In the genomic region with DNA sequence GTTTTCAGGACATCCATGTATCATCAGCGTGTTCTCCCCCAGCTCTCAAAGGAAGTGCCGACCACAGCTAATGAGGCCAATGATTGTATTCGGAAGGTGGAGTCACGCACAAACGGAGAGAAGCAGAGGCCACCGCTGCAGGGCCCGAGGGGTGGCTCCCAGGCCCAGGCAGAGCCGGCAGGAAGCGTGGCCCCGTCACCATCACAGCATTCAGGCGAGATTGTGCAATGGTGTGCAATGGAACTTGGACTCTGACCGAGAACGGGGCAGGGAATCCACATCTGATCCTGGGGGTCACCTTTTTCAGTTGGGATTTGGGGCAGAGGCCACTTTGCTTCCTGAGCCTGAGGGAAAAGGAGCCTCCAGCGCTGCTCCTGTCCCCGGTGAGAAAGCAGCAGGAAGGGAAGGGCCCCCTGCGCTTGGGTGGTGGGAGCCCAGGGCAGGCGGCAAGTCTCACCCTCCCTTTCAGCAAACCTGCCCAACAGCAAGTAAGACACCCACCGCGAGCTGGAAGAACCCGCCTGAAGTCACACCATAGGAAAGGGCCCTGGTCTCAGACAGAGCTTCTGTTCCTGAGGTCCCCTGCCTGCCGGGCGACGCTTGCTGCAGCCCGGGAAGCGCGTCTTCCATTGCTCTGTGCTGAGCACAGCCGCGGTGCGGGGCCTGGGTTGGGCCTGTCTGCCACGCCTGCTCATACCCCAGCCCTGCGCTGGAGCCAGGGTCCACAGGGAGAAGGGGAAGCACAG, we compare ENCODE assay signal across 21 cellular contexts.
DNase-seq lines count a peak whose midpoint lies in the region; ATAC-seq, FAIRE-seq and TF ChIP-seq lines count a peak whose summit lies in the region.
"Had no signal": no experiment of that assay in that cellular context is flagged by ENCODE, and none has a peak within 500 bp of the region (broad histone marks: within the 10 kb centered on the region; RNA-seq: fewer than 3 reads in every experiment).

No MANE protein-coding gene starts in this region.

- TF ChIP-seq CTCF in right atrium auricular region (IDR thresholded peaks at IDR 0.05), result no peak
- TF ChIP-seq CTCF in H1 (IDR thresholded peaks at IDR 0.05; ENCODE audit: control extremely low read depth in 1 of 3, insufficient read depth in 1 of 3, low read depth in 1 of 3, low read length in 3 of 3), result no peak
- TF ChIP-seq CTCF in lower lobe of right lung (IDR thresholded peaks at IDR 0.05), result no peak

- DNase-seq in right atrium auricular region (ENCODE audit: low spot score), result peak; percentile 40
- DNase-seq in right cardiac atrium, result no peak
- peak in 1 of 2 experiments; percentile 39 for DNase-seq in H1 (ENCODE audit: low read depth in 1 of 2, low spot score in 2 of 2)
- DNase-seq in mesenteric fat pad (ENCODE audit: low spot score), result peak; percentile 87
- DNase-seq in NCI-H345 (lab: John Stamatoyannopoulos, UW), result no peak
- DNase-seq in GM23248, result no peak
- DNase-seq in lower lobe of right lung, result no peak
- no peak for DNase-seq in activated CD4-positive, alpha-beta T cell treated with anti-CD3 and anti-CD28 coated beads, Interleukin-2, amount 10 ng/mL, durations not matched to agents 24 days and 14 days
- DNase-seq: 8988T; CD8-positive, alpha-beta T cell; DMS79; NCI-H1417; NCI-H187 treated with DMSO at 0.1 percent for 48 hours; NCI-H446 treated with DMSO at 0.1 percent for 48 hours; NCI-H748 treated with DMSO at 0.1 percent for 48 hours; T-cell had no signal

- in situ Hi-C loops in GM23248 (cut with MboI), result no loop called here

- intact Hi-C loops in right cardiac atrium (cut with DNase I), result no loop called here
- intact Hi-C loops in lower lobe of right lung (cut with DNase I), result no loop called here
- intact Hi-C loops in activated CD4-positive, alpha-beta T cell treated with anti-CD3 and anti-CD28 coated beads, Interleukin-2, amount 10 ng/mL, durations not matched to agents 24 days and 14 days (cut with micrococcal nuclease), result no loop called here

- H4K20me1 ChIP-seq in H1 (replicated peaks in 1 of 2; ENCODE audit: control insufficient read depth in 1 of 2, insufficient read depth in 2 of 2, low read length in 2 of 2) (no peaks in the 10 kb centered on the region), GM23248 (ENCODE audit: insufficient read depth) (no peaks in the 10 kb centered on the region)
- H4K20me1 ChIP-seq: BLaER1 had no signal

- H3K4me2 ChIP-seq in H1 (ENCODE audit: insufficient read depth in 1 of 2, low read depth in 2 of 2, low read length in 2 of 2) (no peak overlapping the region), GM23248 (ENCODE audit: unreplicated experiment) (no peak overlapping the region)
- H3K4me2 ChIP-seq: BLaER1 had no signal

- H3K27me3 ChIP-seq in right atrium auricular region (no peaks in the 10 kb centered on the region), right cardiac atrium (ENCODE audit: control insufficient read depth, insufficient read depth) (no peaks in the 10 kb centered on the region), H1 (replicated peaks in 1 of 4; ENCODE audit: control insufficient read depth in 3 of 4, extremely low read depth in 1 of 4, insufficient read depth in 3 of 4, low read length in 3 of 4) (no peaks in the 10 kb centered on the region; a peak in 1 of 7 replicates), GM23248 (replicated peaks; ENCODE audit: insufficient read depth) (no peaks in the 10 kb centered on the region), lower lobe of right lung (ENCODE audit: low read depth) (no peaks in the 10 kb centered on the region)
- H3K27me3 ChIP-seq: BLaER1 had no signal

- no peaks in the 10 kb centered on the region for H3K9me3 Mint-ChIP-seq in activated CD4-positive, alpha-beta T cell treated with anti-CD3 and anti-CD28 coated beads, Interleukin-2, amount 10 ng/mL, durations not matched to agents 24 days and 14 days
- H3K9me3 Mint-ChIP-seq: CD8-positive, alpha-beta T cell; IgD-negative memory B cell; T-cell had no signal

- TF ChIP-seq EP300 in H1 (IDR thresholded peaks at IDR 0.05; ENCODE audit: borderline replicate concordance in 1 of 2, low read depth in 2 of 2, low read length in 2 of 2), result no peak

- H2AK5ac ChIP-seq in H1 (ENCODE audit: low read depth, low read length), result no peak overlapping the region

- H3K79me2 ChIP-seq in H1 (ENCODE audit: control insufficient read depth in 1 of 2, insufficient read depth in 2 of 2, low read length in 2 of 2) (no peaks in the 10 kb centered on the region), GM23248 (ENCODE audit: insufficient read depth) (no peaks in the 10 kb centered on the region)

- no peak overlapping the region for H3K9ac ChIP-seq in H1 (replicated peaks in 1 of 4; ENCODE audit: extremely low read depth in 1 of 4, low read depth in 3 of 4, low read length in 3 of 4)
- no peak overlapping the region for H3K9ac ChIP-seq in GM23248
- H3K9ac ChIP-seq: BLaER1 had no signal

- POLR2A ChIA-PET in H1 (lab: Charles Lee; ENCODE audit: partially characterized antibody), result no interaction called here

- H3K79me1 ChIP-seq in H1 (ENCODE audit: low read depth, low read length), result no peaks in the 10 kb centered on the region

- H3K36me3 Mint-ChIP-seq in activated CD4-positive, alpha-beta T cell treated with anti-CD3 and anti-CD28 coated beads, Interleukin-2, amount 10 ng/mL, durations not matched to agents 24 days and 14 days (ENCODE audit: low read depth), result no peaks in the 10 kb centered on the region
- H3K36me3 Mint-ChIP-seq: CD8-positive, alpha-beta T cell; IgD-negative memory B cell; T-cell had no signal

- H2AFZ ChIP-seq in H1 (ENCODE audit: low read length), result no peak overlapping the region
- no peak overlapping the region for H2AFZ ChIP-seq in GM23248

- H3K27ac Mint-ChIP-seq in activated CD4-positive, alpha-beta T cell treated with anti-CD3 and anti-CD28 coated beads, Interleukin-2, amount 10 ng/mL, durations not matched to agents 24 days and 14 days, result no peak overlapping the region
- H3K27ac Mint-ChIP-seq: CD8-positive, alpha-beta T cell; IgD-negative memory B cell; T-cell had no signal

- H3K56ac ChIP-seq in H1 (replicated peaks; ENCODE audit: insufficient read length, low read depth, low read length), result no peak overlapping the region

- no peak for FAIRE-seq in H1 (lab: Jason Lieb, UNC)
- FAIRE-seq: G401.6 had no signal

- H3K23ac ChIP-seq in H1 (ENCODE audit: insufficient read length), result no peak overlapping the region

- no peak overlapping the region for H2BK20ac ChIP-seq in H1 (ENCODE audit: low read length)

- H2BK120ac ChIP-seq in H1 (replicated peaks; ENCODE audit: low read depth, low read length), result no peak overlapping the region

- no peaks in the 10 kb centered on the region for H3K36me3 ChIP-seq in right atrium auricular region
- no peaks in the 10 kb centered on the region for H3K36me3 ChIP-seq in H1 (ENCODE audit: control insufficient read depth in 2 of 4, insufficient read depth in 4 of 4, low read length in 3 of 4)
- no peaks in the 10 kb centered on the region for H3K36me3 ChIP-seq in GM23248 (ENCODE audit: low read depth)
- H3K36me3 ChIP-seq in lower lobe of right lung, result no peaks in the 10 kb centered on the region
- H3K36me3 ChIP-seq: BLaER1 had no signal

- H3K27ac ChIP-seq in right atrium auricular region (no peak overlapping the region), right cardiac atrium (ENCODE audit: low read length) (no peak overlapping the region), H1 (ENCODE audit: low read depth, low read length) (no peak overlapping the region), GM23248 (no peak overlapping the region), lower lobe of right lung (no peak overlapping the region)
- H3K27ac ChIP-seq: BLaER1 had no signal

- no peak overlapping the region for H4K8ac ChIP-seq in H1 (ENCODE audit: extremely low read depth, insufficient read depth, low read length)

- no peak overlapping the region for H3K4me3 Mint-ChIP-seq in activated CD4-positive, alpha-beta T cell treated with anti-CD3 and anti-CD28 coated beads, Interleukin-2, amount 10 ng/mL, durations not matched to agents 24 days and 14 days
- H3K4me3 Mint-ChIP-seq: CD8-positive, alpha-beta T cell; IgD-negative memory B cell; T-cell had no signal

- H2BK15ac ChIP-seq in H1 (ENCODE audit: low read length), result no peak overlapping the region; the same call in 1 of the 2 replicates

- peak overlapping the region; percentile 68; the same call in 1 of the 2 replicates for H2BK12ac ChIP-seq in H1 (ENCODE audit: low read depth, low read length)

- H3F3A ChIP-seq in GM23248 (ENCODE audit: insufficient read depth), result no peaks in the 10 kb centered on the region

- no peaks in the 10 kb centered on the region for H3K9me2 ChIP-seq in GM23248 (ENCODE audit: insufficient read depth)

- H4K91ac ChIP-seq in H1 (replicated peaks; ENCODE audit: insufficient read length, low read length), result peak overlapping the region; percentile 46

- H3K4me1 ChIP-seq in right atrium auricular region (no peaks in the 10 kb centered on the region), right cardiac atrium (ENCODE audit: control insufficient read depth, insufficient read depth, low read length) (no peaks in the 10 kb centered on the region), H1 (replicated peaks in 1 of 4; ENCODE audit: control insufficient read depth in 3 of 4, insufficient read depth in 4 of 4, low read length in 3 of 4) (peaks cover 0 to 5% (median 0%) of the 10 kb centered on the region in 4 experiments; a peak in 2 of 7 replicates), GM23248 (ENCODE audit: insufficient read depth) (no peaks in the 10 kb centered on the region), lower lobe of right lung (no peaks in the 10 kb centered on the region)
- H3K4me1 ChIP-seq: BLaER1 had no signal

- CTCF ChIA-PET in H1 (lab: Charles Lee; ENCODE audit: partially characterized antibody), result no interaction called here

- H3K4me3 ChIP-seq in right atrium auricular region (no peak overlapping the region), right cardiac atrium (ENCODE audit: low read length) (no peak overlapping the region), H1 (ENCODE audit: extremely low read depth in 1 of 4, insufficient read depth in 2 of 4, low read depth in 3 of 4, low read length in 4 of 4) (no peak overlapping the region), GM23248 (no peak overlapping the region), lower lobe of right lung (no peak overlapping the region)
- H3K4me3 ChIP-seq: BLaER1 had no signal

- 83% methylated on average over 31 of the region's 31 CpGs for WGBS in right cardiac atrium
- WGBS in H1 (ENCODE audit: extremely low coverage in 1 of 2, insufficient coverage in 1 of 2, insufficient read length in 1 of 2, insufficient replicate concordance in 2 of 2, low coverage in 1 of 2, low lambda C conversion rate in 2 of 2, missing lambda C conversion rate in 1 of 2), 2 experiments, result 94% methylated on average over 24 of the region's 31 CpGs; no CpG with 5 or more reads in 1 of the 2 experiments
- 84 to 85% methylated on average over 31 of the region's 31 CpGs for WGBS in GM23248 (ENCODE audit: low coverage in 1 of 2, low lambda C conversion rate in 2 of 2, missing lambda C conversion rate in 2 of 2), 2 experiments

- no peak overlapping the region for H3K18ac ChIP-seq in H1 (ENCODE audit: extremely low read depth, low read length)

- H3K9me3 ChIP-seq in right atrium auricular region (no peaks in the 10 kb centered on the region), right cardiac atrium (ENCODE audit: control insufficient read depth, low read length) (no peaks in the 10 kb centered on the region), H1 (ENCODE audit: insufficient read depth in 2 of 2, low read depth in 1 of 2, low read length in 1 of 2) (no peaks in the 10 kb centered on the region; a peak in 1 of 4 replicates), GM23248 (ENCODE audit: low read depth) (no peaks in the 10 kb centered on the region), lower lobe of right lung (no peaks in the 10 kb centered on the region)
- H3K9me3 ChIP-seq: BLaER1 had no signal

- no peak overlapping the region for H3K4ac ChIP-seq in H1 (replicated peaks; ENCODE audit: insufficient read length, low read depth, low read length)

- TF ChIP-seq POLR2A in H1 (IDR thresholded peaks at IDR 0.05; ENCODE audit: control extremely low read depth in 1 of 2, low read depth in 2 of 2, low read length in 2 of 2), result no peak

- H3K27me3 Mint-ChIP-seq in activated CD4-positive, alpha-beta T cell treated with anti-CD3 and anti-CD28 coated beads, Interleukin-2, amount 10 ng/mL, durations not matched to agents 24 days and 14 days, result no peaks in the 10 kb centered on the region

- no peak overlapping the region for H4K5ac ChIP-seq in H1 (ENCODE audit: insufficient read length, low read depth, low read length)

- no peaks in the 10 kb centered on the region for H3K4me1 Mint-ChIP-seq in activated CD4-positive, alpha-beta T cell treated with anti-CD3 and anti-CD28 coated beads, Interleukin-2, amount 10 ng/mL, durations not matched to agents 24 days and 14 days
- H3K4me1 Mint-ChIP-seq: IgD-negative memory B cell, T-cell had no signal

- TF ChIP-seq RAD21 in H1 (IDR thresholded peaks at IDR 0.05 in 1 of 2, conservative IDR thresholded peaks at IDR 0.05 in 1 of 2; ENCODE audit: low read depth in 2 of 2, low read length in 2 of 2), result no peak

- no peak for ATAC-seq in right cardiac atrium
- no peak for ATAC-seq in lower lobe of right lung
- ATAC-seq: CD8-positive, alpha-beta T cell; Panc1; Right ventricle myocardium inferior; T-cell had no signal

- H3K23me2 ChIP-seq in H1 (ENCODE audit: low read depth, low read length), result no peaks in the 10 kb centered on the region

- H2BK5ac ChIP-seq in H1 (ENCODE audit: low read depth, low read length), result no peak overlapping the region

- H3K14ac ChIP-seq in H1 (ENCODE audit: insufficient read length), result no peak overlapping the region

Comparison
In these comparisons a context has a peak if more than half of its experiments do, and no peak if none do; other contexts are left out.
1. DNase-seq: peak in right atrium auricular region (single experiment) and mesenteric fat pad (single experiment); none in right cardiac atrium (0 of 3), NCI-H345 (single experiment), GM23248 (single experiment), lower lobe of right lung (single experiment) and activated CD4-positive, alpha-beta T cell treated with anti-CD3 and anti-CD28 coated beads, Interleukin-2, amount 10 ng/mL, durations not matched to agents 24 days and 14 days (single experiment).